Comparison of ENCODE assay signal across 8 cellular contexts in genomic region chr17:42101513-42102292, GRCh38. TPM values are rescaled to one million over a fixed set of nuclear protein-coding genes. Genes with fewer than 3 reads are reported as not detected.
A peak's percentile ranks its signal among the peaks of the same experiment; 100 is the strongest.
DNase-seq lines count a peak whose midpoint lies in the region; ATAC-seq lines count a peak whose summit lies in the region.

No MANE protein-coding gene starts in this region.

- ATAC-seq in HG03159 (IDR thresholded peaks at IDR 0.05; ENCODE audit: unreplicated experiment): no peak

- peak; percentile 8 to 23 for DNase-seq in NCI-H187 (lab: John Stamatoyannopoulos, UW)
- DNase-seq in NCI-H187 treated with DMSO at 0.1 percent for 48 hours (lab: John Stamatoyannopoulos, UW): no peak
- peak; percentile 53 for DNase-seq in NCI-H1694 treated with DMSO at 0.1 percent for 48 hours (lab: John Stamatoyannopoulos, UW)
- DNase-seq in activated CD4-positive, alpha-beta T cell treated with anti-CD3 and anti-CD28 coated beads for 4 hours: peak; percentile 36 to 51
- DNase-seq in dermis blood vessel endothelial cell: peak; percentile 89
- DNase-seq in lung microvascular endothelial cell (ENCODE audit: low read depth in 2 of 2): peak; percentile 77 to 86
- DNase-seq in stimulated activated CD8-positive, alpha-beta memory T cell treated with anti-CD3 and anti-CD28 coated beads, Interleukin-15, amount 100 ng/mL, for 4 hours (ENCODE audit: low read depth in 2 of 2): peak; percentile 21 to 24

RNA-seq across cellular contexts. Expression of gene ZNF385C, which starts 3.4 kb away (rescaled TPM):
- not detected in 2 replicates for total RNA-seq in dermis blood vessel endothelial cell
- not detected in 2 replicates for total RNA-seq in lung microvascular endothelial cell

RNA-seq across cellular contexts. Expression of gene DHX58, which starts 10.8 kb away (rescaled TPM):
- 6.9 and 10.6 TPM in 2 replicates for total RNA-seq in dermis blood vessel endothelial cell
- total RNA-seq in lung microvascular endothelial cell: 2.0 and 3.3 TPM in 2 replicates

RNA-seq across cellular contexts. Expression of gene KAT2A, which starts 19.5 kb away (rescaled TPM):
- total RNA-seq in dermis blood vessel endothelial cell (10.2 and 15.4 TPM in 2 replicates), lung microvascular endothelial cell (3.3 and 6.7 TPM in 2 replicates)

RNA-seq across cellular contexts. Expression of gene HSPB9, which starts 20.9 kb away (rescaled TPM):
- total RNA-seq in dermis blood vessel endothelial cell: 0.17 TPM in 1 of 2 replicates, not detected in the other
- not detected in 2 replicates for total RNA-seq in lung microvascular endothelial cell

RNA-seq across cellular contexts. Expression of gene C17orf113, which starts 51.3 kb away (rescaled TPM):
- total RNA-seq in dermis blood vessel endothelial cell: 0.17 and 0.33 TPM in 2 replicates
- 0.20 and 0.22 TPM in 2 replicates for total RNA-seq in lung microvascular endothelial cell
